ENCODE assay signal across 18 cellular contexts in the genomic region with DNA sequence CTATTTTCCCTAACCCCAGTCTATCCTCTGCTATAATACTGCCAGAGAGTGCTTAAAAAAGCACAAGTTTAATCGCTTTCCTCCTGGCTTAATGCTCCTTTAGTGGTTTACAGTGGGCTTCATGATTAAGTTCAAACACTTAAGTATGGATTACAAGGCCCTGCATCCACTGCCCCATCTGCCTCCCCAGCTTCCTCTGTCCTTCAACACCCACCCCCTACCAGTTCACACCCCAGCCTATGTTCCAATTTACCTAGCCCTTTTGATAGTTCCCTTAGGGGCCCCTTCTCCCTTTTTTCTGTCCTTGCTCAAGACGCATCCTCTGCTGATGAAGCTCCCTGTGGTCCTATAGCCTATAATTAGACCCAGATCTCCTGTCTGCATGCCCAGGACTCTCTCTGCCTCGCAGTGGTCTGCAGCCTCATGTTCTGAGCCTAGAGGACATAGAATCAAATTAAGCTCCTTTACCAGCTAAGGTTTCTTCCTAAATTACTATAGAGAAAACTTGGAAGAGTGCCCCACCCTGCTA.
"Had no signal": no experiment of that assay in that cellular context is flagged by ENCODE, and none has a peak within 500 bp of the region (broad histone marks: within the 10 kb centered on the region; RNA-seq: fewer than 3 reads in every experiment).

No MANE protein-coding gene starts in this region.

- H3K36me3 ChIP-seq: lower lobe of right lung, sigmoid colon, thoracic aorta, upper lobe of left lung had no signal

- H3K27me3 ChIP-seq: sigmoid colon, upper lobe of left lung had no signal

- H3K36me3 Mint-ChIP-seq: brain had no signal

- H3K27me3 Mint-ChIP-seq: activated naive CD4-positive, alpha-beta T cell treated with anti-CD3 and anti-CD28 coated beads, Interleukin-2, amount 50 U/mL, for 24 hours; naive thymus-derived CD8-positive, alpha-beta T cell had no signal

- H3K4me2 ChIP-seq: smooth muscle cell had no signal

- H3K4me1 ChIP-seq: lower lobe of right lung had no signal

- ATAC-seq: left lobe of liver; lower lobe of right lung; naive thymus-derived CD8-positive, alpha-beta T cell had no signal

- H3K27ac ChIP-seq: epithelial cell of prostate, lower lobe of right lung, upper lobe of left lung had no signal

- H3K4me1 Mint-ChIP-seq: activated naive CD4-positive, alpha-beta T cell treated with anti-CD3 and anti-CD28 coated beads, Interleukin-2, amount 50 U/mL, for 24 hours; immature natural killer cell had no signal

- H3K4me3 Mint-ChIP-seq: activated naive CD4-positive, alpha-beta T cell treated with anti-CD3 and anti-CD28 coated beads, Interleukin-2, amount 50 U/mL, for 24 hours; brain; immature natural killer cell; naive thymus-derived CD8-positive, alpha-beta T cell had no signal

- H3K4me3 ChIP-seq: lower lobe of right lung, sigmoid colon, smooth muscle cell, thoracic aorta, upper lobe of left lung had no signal

- H3K9me3 Mint-ChIP-seq: activated naive CD4-positive, alpha-beta T cell treated with anti-CD3 and anti-CD28 coated beads, Interleukin-2, amount 50 U/mL, for 24 hours; brain; immature natural killer cell; naive thymus-derived CD8-positive, alpha-beta T cell had no signal

- H3K27ac Mint-ChIP-seq: activated naive CD4-positive, alpha-beta T cell treated with anti-CD3 and anti-CD28 coated beads, Interleukin-2, amount 50 U/mL, for 24 hours had no signal

- DNase-seq: activated gamma-delta T cell treated with Interleukin-2 at 50 U/mL for 16 hours; activated T-cell treated with anti-CD3 and anti-CD28 coated beads, Interleukin-2, amount 50 U/mL, for 1 hour; aorta; foreskin fibroblast; immature natural killer cell; lower lobe of right lung; naive thymus-derived CD8-positive, alpha-beta T cell; sigmoid colon; stimulated activated CD4-positive, alpha-beta T cell treated with anti-CD3 and anti-CD28 coated beads, Interleukin-2, amount 100 ng/mL, for 48 hours; stimulated activated CD8-positive, alpha-beta memory T cell treated with anti-CD3 and anti-CD28 coated beads, Interleukin-4, amount 100 ng/mL, for 48 hours; stimulated activated naive CD4-positive, alpha-beta T cell; upper lobe of left lung had no signal

- H3K9me3 ChIP-seq: lower lobe of right lung, sigmoid colon, thoracic aorta, upper lobe of left lung had no signal
